1 cellular context compared by ENCODE assay signal in the genomic region with DNA sequence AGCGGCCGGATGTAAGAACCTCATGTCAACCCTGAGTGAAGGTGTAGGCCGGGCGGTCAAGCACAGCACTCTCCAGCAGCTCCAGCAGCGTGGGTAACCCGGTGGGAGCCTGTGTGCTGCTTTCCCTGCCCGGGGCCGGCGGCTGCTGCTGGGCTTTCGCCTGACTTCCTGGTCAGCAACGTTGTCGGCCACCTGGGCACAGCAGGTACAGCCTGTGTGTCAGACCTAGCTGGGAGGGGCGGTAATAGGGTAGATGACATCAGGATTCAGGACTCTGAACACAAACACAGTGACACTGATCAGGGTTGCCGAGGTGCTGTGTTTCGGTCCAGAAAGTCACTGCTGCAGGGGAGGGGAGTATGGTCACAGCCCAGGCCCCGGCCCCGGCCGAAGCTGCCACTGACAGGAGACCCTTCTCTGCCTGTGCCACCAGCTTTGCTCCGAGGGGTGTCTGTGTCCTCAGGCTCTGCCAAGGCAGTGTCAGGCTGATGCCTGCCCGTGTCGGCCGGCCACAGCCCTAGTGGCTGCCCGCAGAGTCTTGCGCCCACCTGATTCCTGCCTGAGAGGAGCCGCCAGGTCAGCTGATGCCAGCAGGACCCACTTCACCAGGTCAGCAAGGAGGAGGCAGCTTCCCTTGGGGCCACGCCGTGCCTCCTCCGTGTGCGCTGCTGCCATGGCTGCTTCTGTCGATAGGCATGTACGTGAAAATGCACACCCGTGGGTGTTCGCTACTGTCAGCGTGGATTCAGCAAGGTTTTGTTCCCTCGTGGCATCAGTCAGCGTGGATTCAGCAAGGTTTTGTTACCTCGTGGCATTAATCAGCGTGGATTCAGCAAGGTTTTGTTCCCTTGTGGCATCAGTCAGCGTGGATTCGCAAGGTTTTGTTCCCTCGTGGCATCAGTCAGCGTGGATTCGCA.
A peak's percentile ranks its signal among the peaks of the same experiment; 100 is the strongest.
TF ChIP-seq lines count a peak whose summit lies in the region.

No MANE protein-coding gene starts in this region.

TF ChIP-seq in HepG2, 621 proteins besides CTCF, POLR2A, EP300 and RAD21:
- TF ChIP-seq, protein P1, sequence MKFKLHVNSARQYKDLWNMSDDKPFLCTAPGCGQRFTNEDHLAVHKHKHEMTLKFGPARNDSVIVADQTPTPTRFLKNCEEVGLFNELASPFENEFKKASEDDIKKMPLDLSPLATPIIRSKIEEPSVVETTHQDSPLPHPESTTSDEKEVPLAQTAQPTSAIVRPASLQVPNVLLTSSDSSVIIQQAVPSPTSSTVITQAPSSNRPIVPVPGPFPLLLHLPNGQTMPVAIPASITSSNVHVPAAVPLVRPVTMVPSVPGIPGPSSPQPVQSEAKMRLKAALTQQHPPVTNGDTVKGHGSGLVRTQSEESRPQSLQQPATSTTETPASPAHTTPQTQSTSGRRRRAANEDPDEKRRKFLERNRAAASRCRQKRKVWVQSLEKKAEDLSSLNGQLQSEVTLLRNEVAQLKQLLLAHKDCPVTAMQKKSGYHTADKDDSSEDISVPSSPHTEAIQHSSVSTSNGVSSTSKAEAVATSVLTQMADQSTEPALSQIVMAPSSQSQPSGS (CRISPR knock-in tag; IDR thresholded peaks at IDR 0.05): no peak
- TF ChIP-seq AGO2 (optimal IDR thresholded peaks at IDR 0.05; ENCODE audit: low read depth, low read length): peak; percentile 44
